13 cellular contexts compared by ENCODE assay signal in genomic region chr18:46072959-46073358, GRCh38. TPM values are rescaled to one million over a fixed set of nuclear protein-coding genes. Genes with fewer than 3 reads are reported as not detected.
DNase-seq lines count a peak whose midpoint lies in the region; ATAC-seq and TF ChIP-seq lines count a peak whose summit lies in the region.
"Had no signal": no experiment of that assay in that cellular context is flagged by ENCODE, and none has a peak within 500 bp of the region (broad histone marks: within the 10 kb centered on the region; RNA-seq: fewer than 3 reads in every experiment).

No MANE protein-coding gene starts in this region.

- peak overlapping the region; percentile 99 for H3K23ac ChIP-seq in neuronal stem cell (ENCODE audit: low read depth, low read length, poor library complexity)

- no peak overlapping the region for H3K27ac Mint-ChIP-seq in IgD-negative memory B cell
- H3K27ac Mint-ChIP-seq in chondrocyte (ENCODE audit: unreplicated experiment) = no peak overlapping the region

- no peak overlapping the region for H3K18ac ChIP-seq in neuronal stem cell (ENCODE audit: low read length)

- no peak overlapping the region for H3K9ac ChIP-seq in neuronal stem cell (ENCODE audit: low read depth, low read length, poor library complexity)

- peaks cover 0 to 9% of the 10 kb centered on the region in 2 donors for H3K36me3 ChIP-seq in neuronal stem cell (replicated peaks in 1 of 2; ENCODE audit: control insufficient read depth in 2 of 2, insufficient read depth in 2 of 2, low read length in 2 of 2)

- peaks cover 0 to 26% (median 2%) of the 10 kb centered on the region in 3 experiments for H3K27me3 ChIP-seq in neuronal stem cell (ENCODE audit: control insufficient read depth in 3 of 3, insufficient read depth in 3 of 3, low read depth in 1 of 3, low read length in 3 of 3)
- H3K27me3 ChIP-seq: MG63, tibial artery had no signal

- no peak overlapping the region for H3K27ac ChIP-seq in neuronal stem cell (replicated peaks; ENCODE audit: low read length)

- no peak overlapping the region for H2BK120ac ChIP-seq in neuronal stem cell (ENCODE audit: low read depth, low read length)

- H3K4me1 Mint-ChIP-seq in IgD-negative memory B cell = peaks cover 3 to 13% (median 6%) of the 10 kb centered on the region in 3 donors
- peaks cover 31% of the 10 kb centered on the region for H3K4me1 Mint-ChIP-seq in chondrocyte (ENCODE audit: low read depth)

- no peak overlapping the region for H4K8ac ChIP-seq in neuronal stem cell (ENCODE audit: low read depth, low read length)

- no peak overlapping the region for H3K14ac ChIP-seq in neuronal stem cell (ENCODE audit: low read length)

- WGBS in neuronal stem cell (ENCODE audit: extremely low coverage in 2 of 2, insufficient read length in 2 of 2, insufficient replicate concordance in 1 of 2), 2 donors = no CpG with 5 or more reads among the region's 3 CpGs

- no peaks in the 10 kb centered on the region for H3K36me3 Mint-ChIP-seq in IgD-negative memory B cell
- H3K36me3 Mint-ChIP-seq in chondrocyte (ENCODE audit: low read depth) = no peaks in the 10 kb centered on the region

- peak overlapping the region; percentile 48 for H2AK5ac ChIP-seq in neuronal stem cell (ENCODE audit: low read depth, low read length)

- H4K91ac ChIP-seq in neuronal stem cell (ENCODE audit: low read depth, low read length, poor library complexity) = no peak overlapping the region

- no peak overlapping the region for H2BK5ac ChIP-seq in neuronal stem cell (ENCODE audit: low read length)

- H3K4me1 ChIP-seq in neuronal stem cell (ENCODE audit: control insufficient read depth in 2 of 2, insufficient read depth in 1 of 2, low read depth in 1 of 2, low read length in 2 of 2) = peaks cover 4 to 7% of the 10 kb centered on the region in 2 donors

- ATAC-seq in GM19035 (IDR thresholded peaks at IDR 0.05; ENCODE audit: unreplicated experiment) = no peak

- H3K4me2 ChIP-seq in neuronal stem cell (ENCODE audit: insufficient read depth, low read length, poor library complexity, severe bottlenecking) = no peak overlapping the region

- H3K9me3 Mint-ChIP-seq in IgD-negative memory B cell (no peaks in the 10 kb centered on the region), chondrocyte (ENCODE audit: low read depth) (no peaks in the 10 kb centered on the region)
- H3K9me3 Mint-ChIP-seq: H9 had no signal

- H3K4me3 Mint-ChIP-seq in IgD-negative memory B cell = peak overlapping the region in 3 of 4 donors; percentile 57 to 89 (median 78)
- H3K4me3 Mint-ChIP-seq in chondrocyte (ENCODE audit: unreplicated experiment) = peak overlapping the region; percentile 77

- H3K9me3 ChIP-seq in neuronal stem cell (replicated peaks in 1 of 2; ENCODE audit: control insufficient read depth in 2 of 2, insufficient read depth in 1 of 2, low read depth in 1 of 2, low read length in 2 of 2) = no peaks in the 10 kb centered on the region
- H3K9me3 ChIP-seq: MG63, tibial artery had no signal

- H3K27me3 Mint-ChIP-seq in IgD-negative memory B cell (peaks cover 15% of the 10 kb centered on the region), chondrocyte (ENCODE audit: low read depth) (no peaks in the 10 kb centered on the region)

- H2BK15ac ChIP-seq in neuronal stem cell (ENCODE audit: low read length) = no peak overlapping the region

- H2BK12ac ChIP-seq in neuronal stem cell (ENCODE audit: low read length) = no peak overlapping the region

- H2AFZ ChIP-seq in neuronal stem cell (ENCODE audit: low read length) = no peak overlapping the region

- peak; percentile 59 for DNase-seq in activated CD8-positive, alpha-beta memory T cell treated with anti-CD3 and anti-CD28 coated beads for 24 hours
- no peak for DNase-seq in activated CD8-positive, alpha-beta memory T cell treated with anti-CD3 and anti-CD28 coated beads, Interleukin-2, amount 50 U/mL, for 4 hours
- DNase-seq in chondrocyte (ENCODE audit: low spot score) = no peak
- DNase-seq in neuronal stem cell (ENCODE audit: low spot score) = no peak
- DNase-seq in NK-92 treated with Interleukin-12 subunit alpha and Interleukin-12 subunit beta, amount 100 ng/mL, for 24 hours (lab: John Stamatoyannopoulos, UW) = no peak
- DNase-seq in stimulated activated CD4-positive, alpha-beta T cell treated with anti-CD3 and anti-CD28 coated beads, Interleukin-4, amount 100 ng/mL, for 24 hours = no peak
- DNase-seq: aorta, H9, MG63, SHP77 treated with DMSO at 0.1 percent for 48 hours, tibial artery had no signal

- peaks cover 2% of the 10 kb centered on the region for H3K79me1 ChIP-seq in neuronal stem cell (ENCODE audit: low read depth, low read length)

- no peak overlapping the region for H3K4me3 ChIP-seq in neuronal stem cell (ENCODE audit: low read length in 2 of 2)

- TF ChIP-seq CTCF in chondrocyte (IDR thresholded peaks at IDR 0.05) = no peak

- no peak overlapping the region for H3K4ac ChIP-seq in neuronal stem cell (ENCODE audit: low read length)

RNA-seq across cellular contexts. Expression of gene PSTPIP2, which starts 0.9 kb away (rescaled TPM):
- polyA plus RNA-seq in IgD-negative memory B cell = 1.1 TPM
- total RNA-seq in chondrocyte = 4.5 to 5.4 TPM (median 5.0 TPM) in 3 replicates
- polyA plus RNA-seq in neuronal stem cell (2013, experiment 1 of 2) = 5.1 TPM
- polyA plus RNA-seq in neuronal stem cell (2013, experiment 2 of 2) = 5.4 TPM

RNA-seq across cellular contexts. Expression of gene ATP5F1A, which starts 25.1 kb away (rescaled TPM):
- polyA plus RNA-seq in IgD-negative memory B cell = 418 TPM
- 274 to 325 TPM (median 290 TPM) in 3 replicates for total RNA-seq in chondrocyte
- polyA plus RNA-seq in neuronal stem cell (2013, experiment 1 of 2) = 409 TPM
- 407 TPM for polyA plus RNA-seq in neuronal stem cell (2013, experiment 2 of 2)

RNA-seq across cellular contexts. Expression of gene HAUS1, which starts 31.2 kb away (rescaled TPM):
- polyA plus RNA-seq in IgD-negative memory B cell = 56.9 TPM
- 21.5 to 30.8 TPM (median 25.8 TPM) in 3 replicates for total RNA-seq in chondrocyte
- polyA plus RNA-seq in neuronal stem cell (2013, experiment 1 of 2) = 220 TPM
- polyA plus RNA-seq in neuronal stem cell (2013, experiment 2 of 2) = 231 TPM
